8 cellular contexts compared by ENCODE assay signal in genomic region chr3:47850062-47850802, GRCh38. TPM values are rescaled to one million over a fixed set of nuclear protein-coding genes. Genes with fewer than 3 reads are reported as not detected.
A peak's percentile ranks its signal among the peaks of the same experiment; 100 is the strongest.
DNase-seq lines count a peak whose midpoint lies in the region; ATAC-seq and TF ChIP-seq lines count a peak whose summit lies in the region.

No MANE protein-coding gene starts in this region.

- no peaks in the 10 kb centered on the region for H3K4me1 ChIP-seq in suprapubic skin

- peaks cover 10% of the 10 kb centered on the region for H3K36me3 ChIP-seq in kidney epithelial cell (ENCODE audit: control insufficient read depth, insufficient read depth, low read length)
- H3K36me3 ChIP-seq in suprapubic skin, result peaks cover 100% of the 10 kb centered on the region

- CTCF ChIA-PET in activated CD8-positive, alpha-beta T cell treated with anti-CD3 and anti-CD28 coated beads for 36 hours (lab: Charles Lee), result interaction anchor here (1.1 to 1.4 kb wide), 3 partner anchors 12 to 301 kb away, joined by 3 to 5 read pairs (median 5); no protein-coding TSS in a partner anchor

- no peak for TF ChIP-seq POLR2A in suprapubic skin (IDR thresholded peaks at IDR 0.05)

- POLR2A ChIA-PET in activated CD8-positive, alpha-beta T cell treated with anti-CD3 and anti-CD28 coated beads for 36 hours (lab: Charles Lee), result interaction anchor here (0.8 to 1.2 kb wide), 2 partner anchors 10 to 25 kb away, joined by 3 read pairs; no protein-coding TSS in a partner anchor

- no peak overlapping the region for H3K4me3 ChIP-seq in kidney epithelial cell (ENCODE audit: low read depth, low read length)
- no peak overlapping the region for H3K4me3 ChIP-seq in suprapubic skin

- H3K4me1 Mint-ChIP-seq in activated CD8-positive, alpha-beta T cell treated with anti-CD3 and anti-CD28 coated beads for 36 hours (ENCODE audit: low read depth), result no peaks in the 10 kb centered on the region

- no peak overlapping the region for H3K27ac ChIP-seq in suprapubic skin

- H3K27me3 Mint-ChIP-seq in activated CD8-positive, alpha-beta T cell treated with anti-CD3 and anti-CD28 coated beads for 36 hours, result no peaks in the 10 kb centered on the region

- H3K27me3 ChIP-seq in kidney epithelial cell (ENCODE audit: control insufficient read depth, insufficient read depth, low read length) (no peaks in the 10 kb centered on the region), suprapubic skin (no peaks in the 10 kb centered on the region)

- no peaks in the 10 kb centered on the region for H3K9me3 ChIP-seq in suprapubic skin

- H3K4me3 Mint-ChIP-seq in activated CD8-positive, alpha-beta T cell treated with anti-CD3 and anti-CD28 coated beads for 36 hours, result no peak overlapping the region

- H3K9me3 Mint-ChIP-seq in activated CD8-positive, alpha-beta T cell treated with anti-CD3 and anti-CD28 coated beads for 36 hours, result no peaks in the 10 kb centered on the region

- no peak for ATAC-seq in activated CD8-positive, alpha-beta T cell treated with anti-CD3 and anti-CD28 coated beads for 36 hours
- ATAC-seq in GM18870 (IDR thresholded peaks at IDR 0.05; ENCODE audit: unreplicated experiment) (no peak), GM19395 (IDR thresholded peaks at IDR 0.05; ENCODE audit: unreplicated experiment) (no peak)

- TF ChIP-seq CTCF in GM13977 (IDR thresholded peaks at IDR 0.05; ENCODE audit: extremely low read depth, insufficient read depth, missing control alignments) (peak; percentile 43), kidney epithelial cell (IDR thresholded peaks at IDR 0.05; ENCODE audit: insufficient read depth, low read length, poor library complexity, severe bottlenecking) (peak; percentile 57), suprapubic skin (IDR thresholded peaks at IDR 0.05) (peak in 1 of 2 donors; percentile 22)
- TF ChIP-seq CTCF in activated CD8-positive, alpha-beta T cell treated with anti-CD3 and anti-CD28 coated beads for 36 hours (IDR thresholded peaks at IDR 0.05), result no peak

- no peak for TF ChIP-seq EP300 in suprapubic skin (IDR thresholded peaks at IDR 0.05)

- in situ Hi-C loops in GM13977 (cut with MboI; ENCODE audit: low pct_unique_long_range_greater_than_20kb, low sequenced_read_pairs, unreplicated experiment), result no loop called here

- DNase-seq in AG08395 (ENCODE audit: low spot score) (peak; percentile 46), GM13977 (ENCODE audit: low spot score) (no peak), kidney epithelial cell (ENCODE audit: low read depth) (no peak), suprapubic skin (ENCODE audit: low spot score in 2 of 2) (no peak), GF-D8 (lab: John Stamatoyannopoulos, UW) (no peak)
- no peak for DNase-seq in activated CD8-positive, alpha-beta T cell treated with anti-CD3 and anti-CD28 coated beads for 36 hours

- WGBS in suprapubic skin, result 84% methylated on average over 13 of the region's 13 CpGs

- H3K36me3 Mint-ChIP-seq in activated CD8-positive, alpha-beta T cell treated with anti-CD3 and anti-CD28 coated beads for 36 hours (ENCODE audit: low read depth), result peaks cover 19% of the 10 kb centered on the region

- intact Hi-C loops in activated CD8-positive, alpha-beta T cell treated with anti-CD3 and anti-CD28 coated beads for 36 hours (cut with micrococcal nuclease), result no loop called here

- peak overlapping the region; percentile 42 for H3K27ac Mint-ChIP-seq in activated CD8-positive, alpha-beta T cell treated with anti-CD3 and anti-CD28 coated beads for 36 hours

RNA-seq across cellular contexts. Expression of gene DHX30, which starts 47.3 kb away (rescaled TPM):
- total RNA-seq in activated CD8-positive, alpha-beta T cell treated with anti-CD3 and anti-CD28 coated beads for 36 hours, result 10 to 100 TPM; 81.5 to 84.2 TPM
- 79.4 and 85.2 TPM in 2 replicates for total RNA-seq in kidney epithelial cell
- total RNA-seq in suprapubic skin, result 10 to 100 TPM; 56.7 to 74.1 (median 69.4) TPM
